19 cellular contexts compared by ENCODE assay signal in the genomic region with DNA sequence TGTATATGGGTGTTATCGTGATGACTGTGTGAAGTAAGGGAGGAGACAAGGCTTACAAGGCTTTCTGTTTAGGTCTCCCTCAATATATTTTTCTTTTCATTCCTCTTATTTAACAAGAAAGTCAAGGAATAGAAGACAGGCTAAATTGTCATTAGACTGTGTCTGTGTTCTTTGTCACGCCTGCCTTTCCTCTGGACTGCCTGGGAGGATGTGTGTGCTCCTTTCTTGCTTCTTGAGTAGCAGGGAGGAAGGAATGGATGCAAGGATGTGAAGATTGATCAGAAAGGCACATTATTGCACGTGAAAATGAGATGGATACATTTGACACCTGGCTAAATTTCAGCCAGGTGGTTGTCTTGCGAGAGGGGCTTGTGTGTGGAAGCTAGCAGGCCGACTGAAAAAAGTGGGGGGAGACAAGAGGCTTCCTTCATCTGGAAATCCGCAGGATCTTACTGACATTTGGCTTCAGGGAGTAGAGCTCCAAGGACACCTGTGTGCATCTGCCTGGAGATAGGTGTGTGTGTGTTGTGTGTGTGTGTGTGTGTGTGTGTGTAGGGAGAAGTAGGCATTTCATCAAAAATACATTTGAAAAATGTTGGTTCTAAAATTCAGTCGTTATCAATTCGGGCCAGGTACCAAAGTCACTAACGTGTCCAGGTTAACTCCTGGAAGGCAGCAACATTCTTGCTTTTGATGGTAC.
DNase-seq lines count a peak whose midpoint lies in the region; FAIRE-seq and TF ChIP-seq lines count a peak whose summit lies in the region.
"Had no signal": no experiment of that assay in that cellular context is flagged by ENCODE, and none has a peak within 500 bp of the region (broad histone marks: within the 10 kb centered on the region; RNA-seq: fewer than 3 reads in every experiment).

No MANE protein-coding gene starts in this region.

- H3K9me3 ChIP-seq in H1 (ENCODE audit: insufficient read depth in 2 of 2, low read depth in 1 of 2, low read length in 1 of 2), result no peaks in the 10 kb centered on the region
- H3K9me3 ChIP-seq: right atrium auricular region, tibial artery had no signal

- H3K27ac ChIP-seq in H1 (ENCODE audit: low read depth, low read length), result no peak overlapping the region
- H3K27ac ChIP-seq: right atrium auricular region, tibial artery had no signal

- H4K8ac ChIP-seq in H1 (ENCODE audit: extremely low read depth, insufficient read depth, low read length), result no peak overlapping the region

- H4K5ac ChIP-seq in H1 (ENCODE audit: insufficient read length, low read depth, low read length), result no peak overlapping the region

- no peak overlapping the region for H3K9ac ChIP-seq in H1 (replicated peaks in 1 of 4; ENCODE audit: extremely low read depth in 1 of 4, low read depth in 3 of 4, low read length in 3 of 4)

- no peak overlapping the region for H3K23ac ChIP-seq in H1 (ENCODE audit: insufficient read length)

- no peak overlapping the region for H4K91ac ChIP-seq in H1 (replicated peaks; ENCODE audit: insufficient read length, low read length)

- no peak for FAIRE-seq in H1 (lab: Jason Lieb, UNC)
- FAIRE-seq in urothelium cell line (lab: Jason Lieb, UNC), result no peak

- H3K4me2 ChIP-seq in H1 (ENCODE audit: insufficient read depth in 1 of 2, low read depth in 2 of 2, low read length in 2 of 2), result peak overlapping the region; percentile 76 to 87; a peak in 3 of 4 replicates

- peak overlapping the region in 1 of 4 experiments; percentile 59; a peak in 2 of 8 replicates for H3K4me3 ChIP-seq in H1 (ENCODE audit: extremely low read depth in 1 of 4, insufficient read depth in 2 of 4, low read depth in 3 of 4, low read length in 4 of 4)
- H3K4me3 ChIP-seq: right atrium auricular region, tibial artery had no signal

- H2BK120ac ChIP-seq in H1 (replicated peaks; ENCODE audit: low read depth, low read length), result no peak overlapping the region

- TF ChIP-seq POLR2A in H1 (IDR thresholded peaks at IDR 0.05; ENCODE audit: control extremely low read depth in 1 of 2, low read depth in 2 of 2, low read length in 2 of 2), result no peak

- no peak overlapping the region for H2AK5ac ChIP-seq in H1 (ENCODE audit: low read depth, low read length)

- peaks cover 17% of the 10 kb centered on the region for H3K23me2 ChIP-seq in H1 (ENCODE audit: low read depth, low read length)

- peaks cover 65 to 98% (median 87%) of the 10 kb centered on the region in 4 experiments for H3K27me3 ChIP-seq in H1 (replicated peaks in 1 of 4; ENCODE audit: control insufficient read depth in 3 of 4, extremely low read depth in 1 of 4, insufficient read depth in 3 of 4, low read length in 3 of 4)

- H3K79me1 ChIP-seq in H1 (ENCODE audit: low read depth, low read length), result no peaks in the 10 kb centered on the region

- TF ChIP-seq EP300 in H1 (IDR thresholded peaks at IDR 0.05; ENCODE audit: borderline replicate concordance in 1 of 2, low read depth in 2 of 2, low read length in 2 of 2), result no peak

- H3K4me1 ChIP-seq in H1 (replicated peaks in 1 of 4; ENCODE audit: control insufficient read depth in 3 of 4, insufficient read depth in 4 of 4, low read length in 3 of 4), result peaks cover 9 to 27% (median 17%) of the 10 kb centered on the region in 4 experiments

- H3K14ac ChIP-seq in H1 (ENCODE audit: insufficient read length), result no peak overlapping the region

- H2BK15ac ChIP-seq in H1 (ENCODE audit: low read length), result no peak overlapping the region

- no peak overlapping the region for H3K4ac ChIP-seq in H1 (replicated peaks; ENCODE audit: insufficient read length, low read depth, low read length)

- H4K20me1 ChIP-seq in H1 (replicated peaks in 1 of 2; ENCODE audit: control insufficient read depth in 1 of 2, insufficient read depth in 2 of 2, low read length in 2 of 2), result peaks cover 7 to 16% of the 10 kb centered on the region in 2 experiments

- H2BK12ac ChIP-seq in H1 (ENCODE audit: low read depth, low read length), result no peak overlapping the region

- H3K56ac ChIP-seq in H1 (replicated peaks; ENCODE audit: insufficient read length, low read depth, low read length), result no peak overlapping the region

- no peak overlapping the region for H2BK5ac ChIP-seq in H1 (ENCODE audit: low read depth, low read length)

- TF ChIP-seq RAD21 in H1 (IDR thresholded peaks at IDR 0.05 in 1 of 2, conservative IDR thresholded peaks at IDR 0.05 in 1 of 2; ENCODE audit: low read depth in 2 of 2, low read length in 2 of 2), result no peak

- POLR2A ChIA-PET in H1 (lab: Charles Lee; ENCODE audit: partially characterized antibody), result interaction anchor here (0.8 to 3.2 kb wide), 3 partner anchors 9 to 537 kb away, joined by 3 to 13 read pairs (median 4); no protein-coding TSS in a partner anchor

- H3K79me2 ChIP-seq in H1 (ENCODE audit: control insufficient read depth in 1 of 2, insufficient read depth in 2 of 2, low read length in 2 of 2), result no peaks in the 10 kb centered on the region

- H3K36me3 ChIP-seq in H1 (ENCODE audit: control insufficient read depth in 2 of 4, insufficient read depth in 4 of 4, low read length in 3 of 4), result no peaks in the 10 kb centered on the region
- H3K36me3 ChIP-seq: right atrium auricular region, tibial artery had no signal

- TF ChIP-seq CTCF in H1 (IDR thresholded peaks at IDR 0.05; ENCODE audit: control extremely low read depth in 1 of 3, insufficient read depth in 1 of 3, low read depth in 1 of 3, low read length in 3 of 3), result no peak

- WGBS in H1 (ENCODE audit: extremely low coverage in 1 of 2, insufficient coverage in 1 of 2, insufficient read length in 1 of 2, insufficient replicate concordance in 2 of 2, low coverage in 1 of 2, low lambda C conversion rate in 2 of 2, missing lambda C conversion rate in 1 of 2), 2 experiments, result 14% methylated on average over 9 of the region's 9 CpGs; no CpG with 5 or more reads in 1 of the 2 experiments

- DNase-seq in NCI-H2171 treated with DMSO at 0.1 percent for 48 hours (lab: John Stamatoyannopoulos, UW) (peak; percentile 54), NCI-H2171 (lab: John Stamatoyannopoulos, UW) (no peak), NCI-H69 (lab: John Stamatoyannopoulos, UW) (peak; percentile 90), H1 (ENCODE audit: low read depth in 1 of 2, low spot score in 2 of 2) (no peak), putamen (ENCODE audit: low spot score) (peak; percentile 18), GF-D8 (lab: John Stamatoyannopoulos, UW) (no peak), urothelium cell line (ENCODE audit: low spot score) (no peak)
- DNase-seq in activated CD8-positive, alpha-beta memory T cell treated with anti-CD3 and anti-CD28 coated beads, Interleukin-2, amount 50 U/mL, for 48 hours, result no peak
- DNase-seq: ACHN, hippocampal formation, IMR-90, left cardiac atrium, midbrain, MV-4-11, NCI-H2107, OCI-M1, SIG-M5, tibial artery had no signal

- no peak overlapping the region for H2AFZ ChIP-seq in H1 (ENCODE audit: low read length)

- no peak overlapping the region for H3K18ac ChIP-seq in H1 (ENCODE audit: extremely low read depth, low read length)

- no peak overlapping the region; the same call in 1 of the 2 replicates for H2BK20ac ChIP-seq in H1 (ENCODE audit: low read length)

- CTCF ChIA-PET in H1 (lab: Charles Lee; ENCODE audit: partially characterized antibody), result interaction anchor here (0.7 to 6.4 kb wide), 15 partner anchors 9 to 901 kb away, joined by 3 to 63 read pairs (median 5); no protein-coding TSS in a partner anchor

TF ChIP-seq in H1, 55 proteins besides CTCF, POLR2A, EP300 and RAD21:
- peak; percentile 73; the same call in 1 of the 2 replicates for TF ChIP-seq SUZ12 (IDR thresholded peaks at IDR 0.05; ENCODE audit: low read length)
- no peak for TF ChIP-seq SP4 (IDR thresholded peaks at IDR 0.05; ENCODE audit: low read length)
- TF ChIP-seq SIRT6 (IDR thresholded peaks at IDR 0.05; ENCODE audit: low read length), result no peak
- no peak for TF ChIP-seq TBP (IDR thresholded peaks at IDR 0.05; ENCODE audit: low read depth, low read length)
- TF ChIP-seq EZH2 (IDR thresholded peaks at IDR 0.05; ENCODE audit: low read depth, low read length, severe bottlenecking), result peak; percentile 25

Comparison
In these comparisons a context has a peak if more than half of its experiments do, and no peak if none do; other contexts are left out.
1. DNase-seq: peak in NCI-H2171 treated with DMSO at 0.1 percent for 48 hours (single experiment), NCI-H69 (single experiment) and putamen (single experiment); none in NCI-H2171 (single experiment), H1 (0 of 2), GF-D8 (single experiment), urothelium cell line (single experiment) and activated CD8-positive, alpha-beta memory T cell treated with anti-CD3 and anti-CD28 coated beads, Interleukin-2, amount 50 U/mL, for 48 hours (single experiment).